10 cellular contexts compared by ENCODE assay signal in the genomic region with DNA sequence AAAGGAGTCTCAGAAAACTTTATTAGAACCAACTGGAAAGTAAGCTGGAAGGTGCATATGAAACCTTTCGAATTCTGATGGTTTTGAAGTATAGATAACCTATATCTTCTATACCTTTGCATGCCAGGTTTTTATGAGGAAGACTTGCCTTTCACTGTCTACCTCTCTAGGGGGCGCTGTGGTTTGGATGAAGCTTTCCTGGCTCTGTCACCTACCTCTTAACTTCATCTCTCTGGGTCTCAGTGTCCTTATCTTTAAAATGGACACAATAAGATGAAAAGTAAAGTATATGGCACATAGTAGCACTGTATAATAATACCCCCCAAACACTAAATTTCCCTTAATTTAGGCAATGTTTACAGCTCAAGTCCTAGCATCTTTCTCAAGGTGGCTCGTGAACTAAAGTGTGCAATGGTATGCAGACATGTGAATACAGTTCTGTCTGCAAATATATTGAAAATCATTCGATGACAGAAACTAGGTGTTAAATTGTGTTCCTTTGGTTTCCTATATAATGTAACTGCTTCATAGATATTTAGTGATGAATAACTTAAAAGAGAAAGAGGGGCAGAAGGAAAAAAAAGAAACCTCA.
DNase-seq lines count a peak whose midpoint lies in the region; ATAC-seq and TF ChIP-seq lines count a peak whose summit lies in the region.
"Had no signal": no experiment of that assay in that cellular context is flagged by ENCODE, and none has a peak within 500 bp of the region (broad histone marks: within the 10 kb centered on the region; RNA-seq: fewer than 3 reads in every experiment).

No MANE protein-coding gene starts in this region.

- no peak overlapping the region for H2AFZ ChIP-seq in H9 (ENCODE audit: low read length)

- H3K4me1 ChIP-seq in H9 (ENCODE audit: insufficient read depth, low read length) = peaks cover 6% of the 10 kb centered on the region; the same call in 1 of the 2 replicates

- H2BK120ac ChIP-seq in H9 (ENCODE audit: low read depth, low read length, poor library complexity, severe bottlenecking) = no peak overlapping the region

- peak; percentile 83 for TF ChIP-seq CTCF in H9 (conservative IDR thresholded peaks at IDR 0.05)
- peak; percentile 19 for TF ChIP-seq CTCF in nephron progenitor cell (IDR thresholded peaks at IDR 0.05)

- no peaks in the 10 kb centered on the region for H3K79me1 ChIP-seq in H9 (ENCODE audit: insufficient read depth, low read depth, low read length, poor library complexity, severe bottlenecking)

- H3K36me3 Mint-ChIP-seq in H9 (ENCODE audit: insufficient read depth in 1 of 3, low read depth in 3 of 3) = no peaks in the 10 kb centered on the region
- no peaks in the 10 kb centered on the region for H3K36me3 Mint-ChIP-seq in activated naive CD8-positive, alpha-beta T cell treated with anti-CD3 and anti-CD28 coated beads, Interleukin-2, amount 50 U/mL, for 24 hours (ENCODE audit: low read depth)
- no peaks in the 10 kb centered on the region for H3K36me3 Mint-ChIP-seq in nephron progenitor cell (ENCODE audit: low read depth)

- H4K91ac ChIP-seq in H9 (ENCODE audit: insufficient read length, low read depth, low read length) = no peak overlapping the region

- H4K20me1 ChIP-seq in H9 (ENCODE audit: control insufficient read depth, insufficient read depth, insufficient read length) = no peaks in the 10 kb centered on the region

- no peak for ATAC-seq in activated naive CD8-positive, alpha-beta T cell treated with anti-CD3 and anti-CD28 coated beads, Interleukin-2, amount 50 U/mL, for 24 hours

- H2BK5ac ChIP-seq in H9 (ENCODE audit: insufficient read length, low read length) = no peak overlapping the region

- no peaks in the 10 kb centered on the region for H3K27me3 ChIP-seq in H9 (ENCODE audit: insufficient read depth, low read length)

- no peak overlapping the region for H3K18ac ChIP-seq in H9 (ENCODE audit: insufficient read length, low read depth, low read length)

- no peak overlapping the region for H2BK12ac ChIP-seq in H9 (ENCODE audit: insufficient read length, low read depth, low read length)

- H3K4ac ChIP-seq in H9 (ENCODE audit: low read depth, low read length) = no peak overlapping the region

- H3K23ac ChIP-seq in H9 (ENCODE audit: insufficient read length, low read depth, low read length) = no peak overlapping the region

- H2AK5ac ChIP-seq in H9 (ENCODE audit: insufficient read length, low read length) = no peak overlapping the region

- H4K5ac ChIP-seq in H9 (ENCODE audit: insufficient read length, low read depth, low read length) = no peak overlapping the region

- DNase-seq in DMS 273 (lab: John Stamatoyannopoulos, UW; ENCODE audit: unreplicated experiment) (peak; percentile 44), DMS 273 treated with DMSO at 0.1 percent for 48 hours (lab: John Stamatoyannopoulos, UW) (no peak), H9 (no peak), nephron progenitor cell (no peak), LoVo (ENCODE audit: low spot score) (no peak), NCI-H2196 treated with DMSO at 0.1 percent for 48 hours (lab: John Stamatoyannopoulos, UW; ENCODE audit: unreplicated experiment) (no peak), NCI-H1092 treated with DMSO at 0.1 percent for 48 hours (lab: John Stamatoyannopoulos, UW) (no peak)
- DNase-seq in activated naive CD8-positive, alpha-beta T cell treated with anti-CD3 and anti-CD28 coated beads, Interleukin-2, amount 50 U/mL, for 24 hours = peak; percentile 41
- DNase-seq: cerebellar nuclear complex, midbrain had no signal

- no peaks in the 10 kb centered on the region for H3K9me3 ChIP-seq in H9 (ENCODE audit: control insufficient read depth, low read depth, low read length)

- H3K4me1 Mint-ChIP-seq in H9 = peaks cover 18 to 26% of the 10 kb centered on the region in 2 experiments
- peaks cover 2% of the 10 kb centered on the region for H3K4me1 Mint-ChIP-seq in activated naive CD8-positive, alpha-beta T cell treated with anti-CD3 and anti-CD28 coated beads, Interleukin-2, amount 50 U/mL, for 24 hours
- peaks cover 25% of the 10 kb centered on the region for H3K4me1 Mint-ChIP-seq in nephron progenitor cell

- no peak overlapping the region for H2BK20ac ChIP-seq in H9 (ENCODE audit: low read depth, low read length, poor library complexity, severe bottlenecking)

- H3K56ac ChIP-seq in H9 (ENCODE audit: insufficient read length, low read depth, low read length) = no peak overlapping the region

- no peaks in the 10 kb centered on the region for H3K79me2 ChIP-seq in H9 (ENCODE audit: insufficient read depth, low read length)

- H3K27me3 Mint-ChIP-seq in H9 (ENCODE audit: low read depth) (peaks cover 18% of the 10 kb centered on the region), nephron progenitor cell (ENCODE audit: low read depth, poor library complexity) (peaks cover 3% of the 10 kb centered on the region)
- no peaks in the 10 kb centered on the region for H3K27me3 Mint-ChIP-seq in activated naive CD8-positive, alpha-beta T cell treated with anti-CD3 and anti-CD28 coated beads, Interleukin-2, amount 50 U/mL, for 24 hours

- WGBS in H9 (ENCODE audit: extremely low coverage, insufficient read length, low lambda C conversion rate) = no CpG with 5 or more reads among the region's 4 CpGs

- H3K27ac Mint-ChIP-seq in H9 (no peak overlapping the region), nephron progenitor cell (no peak overlapping the region)
- no peak overlapping the region for H3K27ac Mint-ChIP-seq in activated naive CD8-positive, alpha-beta T cell treated with anti-CD3 and anti-CD28 coated beads, Interleukin-2, amount 50 U/mL, for 24 hours

- no peak overlapping the region for H3K9ac ChIP-seq in H9 (ENCODE audit: extremely low read depth, insufficient read length, low read length)

- H3K23me2 ChIP-seq in H9 (ENCODE audit: insufficient read length, low read depth, low read length, poor library complexity, severe bottlenecking) = no peaks in the 10 kb centered on the region

- H3K14ac ChIP-seq in H9 (ENCODE audit: insufficient read depth, low read length) = no peak overlapping the region

- no peak overlapping the region for H3T11ph ChIP-seq in H9 (ENCODE audit: low read length)

- H4K8ac ChIP-seq in H9 (replicated peaks; ENCODE audit: insufficient read length, low read depth, low read length) = no peak overlapping the region

- no peak overlapping the region for H3K27ac ChIP-seq in H9 (ENCODE audit: insufficient read length, low read depth, low read length)

- no peak overlapping the region for H2BK15ac ChIP-seq in H9 (ENCODE audit: low read depth, low read length)

- no peaks in the 10 kb centered on the region; a peak in 1 of 5 replicates for H3K9me3 Mint-ChIP-seq in H9
- H3K9me3 Mint-ChIP-seq in activated naive CD8-positive, alpha-beta T cell treated with anti-CD3 and anti-CD28 coated beads, Interleukin-2, amount 50 U/mL, for 24 hours = no peaks in the 10 kb centered on the region
- H3K9me3 Mint-ChIP-seq in nephron progenitor cell = no peaks in the 10 kb centered on the region

- H3K4me2 ChIP-seq in H9 (ENCODE audit: insufficient read depth, insufficient read length, low read length) = no peak overlapping the region

- no peak overlapping the region for H3K4me3 Mint-ChIP-seq in H9
- H3K4me3 Mint-ChIP-seq in activated naive CD8-positive, alpha-beta T cell treated with anti-CD3 and anti-CD28 coated beads, Interleukin-2, amount 50 U/mL, for 24 hours = no peak overlapping the region
- no peak overlapping the region for H3K4me3 Mint-ChIP-seq in nephron progenitor cell

Comparison
In these comparisons a context has a peak if more than half of its experiments do, and no peak if none do; other contexts are left out.
1. DNase-seq: peak in DMS 273 (single experiment) and activated naive CD8-positive, alpha-beta T cell treated with anti-CD3 and anti-CD28 coated beads, Interleukin-2, amount 50 U/mL, for 24 hours (single experiment); none in DMS 273 treated with DMSO at 0.1 percent for 48 hours (single experiment), H9 (single experiment), nephron progenitor cell (single experiment), LoVo (single experiment), NCI-H2196 treated with DMSO at 0.1 percent for 48 hours (single experiment) and NCI-H1092 treated with DMSO at 0.1 percent for 48 hours (single experiment).